In genomic region chr15:51267047-51267713, GRCh38 we compare ENCODE assay signal across 8 cellular contexts.
A peak's percentile ranks its signal among the peaks of the same experiment; 100 is the strongest.
DNase-seq lines count a peak whose midpoint lies in the region; ATAC-seq and TF ChIP-seq lines count a peak whose summit lies in the region.

No MANE protein-coding gene starts in this region.

- H3K4me3 ChIP-seq in NT2/D1 (ENCODE audit: insufficient read length, low read depth) (peak overlapping the region; percentile 45), fibroblast of villous mesenchyme (ENCODE audit: low read depth, low read length) (peak overlapping the region; percentile 55), neural cell (ENCODE audit: low read length) (peak overlapping the region; percentile 65)

- no peak for TF ChIP-seq EP300 in neural cell (conservative IDR thresholded peaks at IDR 0.05; ENCODE audit: poor library complexity, severe bottlenecking)

- no peak overlapping the region for H3K27ac ChIP-seq in neural cell (ENCODE audit: low read length)

- no peaks in the 10 kb centered on the region for H3K9me2 ChIP-seq in neural cell (ENCODE audit: insufficient read depth, low read length)

- no peaks in the 10 kb centered on the region for H3K36me3 ChIP-seq in NT2/D1 (ENCODE audit: insufficient read depth, insufficient read length, low read length)
- no peaks in the 10 kb centered on the region for H3K36me3 ChIP-seq in neural cell (ENCODE audit: insufficient read depth, low read length)

- H3K4me2 ChIP-seq in neural cell (ENCODE audit: low read length): peak overlapping the region; percentile 17

- no peaks in the 10 kb centered on the region for H3F3A ChIP-seq in neural cell (ENCODE audit: insufficient read depth, low read length, poor library complexity, severe bottlenecking)

- H2AFZ ChIP-seq in neural cell (ENCODE audit: low read depth, low read length): peak overlapping the region; percentile 57

- no peak for TF ChIP-seq CTCF in fibroblast of villous mesenchyme (IDR thresholded peaks at IDR 0.05; ENCODE audit: insufficient read depth, low read depth, low read length)
- no peak for TF ChIP-seq CTCF in neural cell (IDR thresholded peaks at IDR 0.05; ENCODE audit: poor library complexity, severe bottlenecking)
- TF ChIP-seq CTCF in GM20000 (IDR thresholded peaks at IDR 0.05; ENCODE audit: extremely low read depth, missing control alignments): no peak

- H3K79me2 ChIP-seq in neural cell (replicated peaks; ENCODE audit: insufficient read depth, low read length): no peaks in the 10 kb centered on the region

- TF ChIP-seq RAD21 in neural cell (conservative IDR thresholded peaks at IDR 0.05): no peak

- H3K4me1 ChIP-seq in NT2/D1 (ENCODE audit: insufficient read depth, insufficient read length): no peaks in the 10 kb centered on the region

- H3K9ac ChIP-seq in NT2/D1 (ENCODE audit: insufficient read length, low read depth) (peak overlapping the region; percentile 59), neural cell (ENCODE audit: low read length) (peak overlapping the region; percentile 36)

- peaks cover 5% of the 10 kb centered on the region; the same call in 1 of the 2 replicates for H3K9me3 ChIP-seq in NT2/D1 (ENCODE audit: insufficient read depth, low read length)
- H3K9me3 ChIP-seq in neural cell (ENCODE audit: low read length): no peaks in the 10 kb centered on the region

- no peak for ATAC-seq in GM18861 (IDR thresholded peaks at IDR 0.05; ENCODE audit: unreplicated experiment)

- DNase-seq in AG08396 (ENCODE audit: low spot score) (peak; percentile 43), NT2/D1 (ENCODE audit: low read depth, low spot score) (peak; percentile 5), fibroblast of villous mesenchyme (ENCODE audit: low read depth) (no peak), GM20000 (ENCODE audit: low spot score) (no peak), NCI-H510A (lab: John Stamatoyannopoulos, UW) (no peak), germinal center (ENCODE audit: low spot score) (no peak)

- no peaks in the 10 kb centered on the region for H4K20me1 ChIP-seq in neural cell (ENCODE audit: insufficient read depth)

- H3K27me3 ChIP-seq in NT2/D1 (ENCODE audit: insufficient read depth, insufficient read length) (peaks cover 65% of the 10 kb centered on the region), neural cell (ENCODE audit: insufficient read depth, low read depth, low read length) (peaks cover 35% of the 10 kb centered on the region)

TF ChIP-seq in neural cell, 6 proteins besides CTCF, POLR2A, EP300 and RAD21:
- TF ChIP-seq EZH2 (IDR thresholded peaks at IDR 0.05; ENCODE audit: borderline replicate concordance, insufficient read depth, low read length, poor library complexity, severe bottlenecking) (no peak), TAF1 (IDR thresholded peaks at IDR 0.05; ENCODE audit: low read depth) (no peak), REST (IDR thresholded peaks at IDR 0.05; ENCODE audit: borderline replicate concordance) (no peak), POLR2AphosphoS5 (IDR thresholded peaks at IDR 0.05) (no peak), MXI1 (conservative IDR thresholded peaks at IDR 0.05; ENCODE audit: poor library complexity, severe bottlenecking) (no peak), SMC3 (conservative IDR thresholded peaks at IDR 0.05; ENCODE audit: poor library complexity) (no peak)

Comparison
In these comparisons a context has a peak if more than half of its experiments do, and no peak if none do; other contexts are left out.
1. DNase-seq: peak in AG08396 (single experiment) and NT2/D1 (single experiment); none in fibroblast of villous mesenchyme (single experiment), GM20000 (single experiment), NCI-H510A (single experiment) and germinal center (single experiment).
2. Peak in every context shown above with its lines, with median percentiles within 50 percentile points of each other: H3K4me3 ChIP-seq.